8 cellular contexts compared by ENCODE assay signal in genomic region chr11:73375830-73376167, GRCh38. TPM values are rescaled to one million over a fixed set of nuclear protein-coding genes. Genes with fewer than 3 reads are reported as not detected.
DNase-seq lines count a peak whose midpoint lies in the region; ATAC-seq and TF ChIP-seq lines count a peak whose summit lies in the region.

No MANE protein-coding gene starts in this region.

- peaks cover 13% of the 10 kb centered on the region; the same call in 1 of the 2 replicates for H3K79me2 ChIP-seq in KMS-11 (ENCODE audit: insufficient read depth, low read depth)

- peak overlapping the region; percentile 85 for H3K4me3 Mint-ChIP-seq in central memory CD8-positive, alpha-beta T cell
- H3K4me3 Mint-ChIP-seq in natural killer cell treated with Interleukin-12 subunit alpha and Interleukin-12 subunit beta and Interleukin-15 and Interleukin-18, amount 100 ng/mL, for 72 hours: peak overlapping the region; percentile 60

- DNase-seq in AG04450 (ENCODE audit: low read depth, low spot score) (no peak), glomerular visceral epithelial cell (ENCODE audit: extremely low spot score) (no peak), NCI-H1417 (lab: John Stamatoyannopoulos, UW) (no peak)
- DNase-seq in central memory CD8-positive, alpha-beta T cell (ENCODE audit: low spot score in 2 of 2): no peak
- DNase-seq in natural killer cell treated with Interleukin-12 subunit alpha and Interleukin-12 subunit beta and Interleukin-15 and Interleukin-18, amount 100 ng/mL, for 72 hours (ENCODE audit: low spot score): no peak

- H3K4me1 ChIP-seq in KMS-11 (ENCODE audit: low read depth, poor library complexity, severe bottlenecking): peaks cover 22% of the 10 kb centered on the region

- H3K27me3 ChIP-seq in AG04450 (ENCODE audit: control insufficient read depth, insufficient read depth, low read length) (no peaks in the 10 kb centered on the region), KMS-11 (ENCODE audit: insufficient read depth, low read depth) (no peaks in the 10 kb centered on the region)

- peak overlapping the region; percentile 70 for H2AFZ ChIP-seq in KMS-11 (ENCODE audit: low read depth)

- H3K4me3 ChIP-seq in AG04450 (ENCODE audit: low read depth, low read length): 0 out of 2 replicates have a peak overlapping the region, but pooled peaks have one; percentile 4
- H3K4me3 ChIP-seq in KMS-11 (IDR thresholded peaks at IDR 0.05; ENCODE audit: insufficient read depth, low read depth, low read length): no peak overlapping the region

- H3K9me3 ChIP-seq in AG04450 (ENCODE audit: control insufficient read depth, insufficient read depth, low read length): no peaks in the 10 kb centered on the region

- no peaks in the 10 kb centered on the region for H4K20me1 ChIP-seq in KMS-11 (ENCODE audit: insufficient read depth)

- peak overlapping the region; percentile 33 for H3K4me2 ChIP-seq in KMS-11

- no peaks in the 10 kb centered on the region for H3K27me3 Mint-ChIP-seq in central memory CD8-positive, alpha-beta T cell
- no peaks in the 10 kb centered on the region for H3K27me3 Mint-ChIP-seq in natural killer cell treated with Interleukin-12 subunit alpha and Interleukin-12 subunit beta and Interleukin-15 and Interleukin-18, amount 100 ng/mL, for 72 hours

- ATAC-seq in central memory CD8-positive, alpha-beta T cell (replicated peaks; ENCODE audit: extremely low read depth, poor library complexity, severe bottlenecking): no peak
- no peak for ATAC-seq in natural killer cell treated with Interleukin-12 subunit alpha and Interleukin-12 subunit beta and Interleukin-15 and Interleukin-18, amount 100 ng/mL, for 72 hours
- no peak for ATAC-seq in HG03139 (IDR thresholded peaks at IDR 0.05; ENCODE audit: unreplicated experiment)
- ATAC-seq in activated CD4-positive, CD25-positive, alpha-beta regulatory T cell treated with anti-CD3 and anti-CD28 coated beads, Interleukin-2, amount 50 U/mL, for 24 hours: no peak

- peak overlapping the region; percentile 98 for H3K27ac Mint-ChIP-seq in central memory CD8-positive, alpha-beta T cell (ENCODE audit: low read depth)
- H3K27ac Mint-ChIP-seq in natural killer cell treated with Interleukin-12 subunit alpha and Interleukin-12 subunit beta and Interleukin-15 and Interleukin-18, amount 100 ng/mL, for 72 hours: peak overlapping the region; percentile 73 to 79

- TF ChIP-seq CTCF in AG04450 (IDR thresholded peaks at IDR 0.05; ENCODE audit: low read depth, low read length) (no peak), KMS-11 (conservative IDR thresholded peaks at IDR 0.05; ENCODE audit: low read depth, low read length) (no peak; the same call in 1 of the 2 replicates)

- CTCF ChIA-PET in AG04450 (lab: Charles Lee): interaction anchor here (2.5 kb wide), 1 partner anchor 25 kb away, joined by 16 read pairs; no protein-coding TSS in a partner anchor

- H3K36me3 Mint-ChIP-seq in central memory CD8-positive, alpha-beta T cell (ENCODE audit: insufficient read depth): peaks cover 22% of the 10 kb centered on the region
- peaks cover 5% of the 10 kb centered on the region for H3K36me3 Mint-ChIP-seq in natural killer cell treated with Interleukin-12 subunit alpha and Interleukin-12 subunit beta and Interleukin-15 and Interleukin-18, amount 100 ng/mL, for 72 hours

- H3K27ac ChIP-seq in AG04450 (ENCODE audit: low read depth, low read length): no peak overlapping the region
- H3K27ac ChIP-seq in KMS-11: no peak overlapping the region

- H3K36me3 ChIP-seq in KMS-11 (ENCODE audit: insufficient read depth): no peaks in the 10 kb centered on the region

- H3K9me3 Mint-ChIP-seq in central memory CD8-positive, alpha-beta T cell: no peaks in the 10 kb centered on the region
- H3K9me3 Mint-ChIP-seq in natural killer cell treated with Interleukin-12 subunit alpha and Interleukin-12 subunit beta and Interleukin-15 and Interleukin-18, amount 100 ng/mL, for 72 hours: no peaks in the 10 kb centered on the region

- POLR2A ChIA-PET in AG04450 (lab: Yijun Ruan, JAX): interaction anchor here (0.5 to 1.0 kb wide), 3 partner anchors 15 to 89 kb away, joined by 3 to 4 read pairs (median 3); no protein-coding TSS in a partner anchor

- peaks cover 39% of the 10 kb centered on the region for H3K4me1 Mint-ChIP-seq in central memory CD8-positive, alpha-beta T cell
- H3K4me1 Mint-ChIP-seq in natural killer cell treated with Interleukin-12 subunit alpha and Interleukin-12 subunit beta and Interleukin-15 and Interleukin-18, amount 100 ng/mL, for 72 hours (ENCODE audit: low read depth in 2 of 2): peaks cover 27 to 37% of the 10 kb centered on the region in 2 donors

- no peak overlapping the region for H3K9ac ChIP-seq in KMS-11

RNA-seq across cellular contexts. Expression of gene RELT, which starts 0.4 kb away (rescaled TPM):
- polyA plus RNA-seq in AG04450 (2011; rRNA removed): 1.1 TPM in 2 replicates
- 1.1 and 1.7 TPM in 2 replicates for polyA minus RNA-seq in AG04450 (2011; rRNA and poly(A)+ RNA removed)
- 10 to 100 TPM; 46.5 to 58.0 TPM for total RNA-seq in natural killer cell treated with Interleukin-12 subunit alpha and Interleukin-12 subunit beta and Interleukin-15 and Interleukin-18, amount 100 ng/mL, for 72 hours
